Comparison of ENCODE assay signal across 7 cellular contexts in genomic region chrX:11908371-11908770, GRCh38.
A peak's percentile ranks its signal among the peaks of the same experiment; 100 is the strongest.
DNase-seq lines count a peak whose midpoint lies in the region; ATAC-seq lines count a peak whose summit lies in the region.

No MANE protein-coding gene starts in this region.

- no peaks in the 10 kb centered on the region for H3K36me3 Mint-ChIP-seq in activated CD4-positive, alpha-beta T cell treated with anti-CD3 and anti-CD28 coated beads, Interleukin-2, amount 10 ng/mL, durations not matched to agents 7 days and 5 days (ENCODE audit: low read depth)

- H3K27me3 Mint-ChIP-seq in activated CD4-positive, alpha-beta T cell treated with anti-CD3 and anti-CD28 coated beads, Interleukin-2, amount 10 ng/mL, durations not matched to agents 7 days and 5 days = peaks cover 3% of the 10 kb centered on the region

- H3K4me1 Mint-ChIP-seq in activated CD4-positive, alpha-beta T cell treated with anti-CD3 and anti-CD28 coated beads, Interleukin-2, amount 10 ng/mL, durations not matched to agents 7 days and 5 days = peaks cover 8% of the 10 kb centered on the region

- DNase-seq in GDM1 (lab: John Stamatoyannopoulos, UW) = peak; percentile 1
- peak; percentile 0 for DNase-seq in HuH-7.5 (ENCODE audit: low spot score)
- DNase-seq in activated CD4-positive, alpha-beta T cell treated with anti-CD3 and anti-CD28 coated beads, Interleukin-2, amount 10 ng/mL, durations not matched to agents 7 days and 5 days = peak; percentile 33
- peak; percentile 14 for DNase-seq in left kidney (ENCODE audit: low read depth, low spot score)
- no peak for DNase-seq in activated gamma-delta T cell (lab: John Stamatoyannopoulos, UW)
- DNase-seq in retina = no peak

- ATAC-seq in GM21360 (IDR thresholded peaks at IDR 0.05; ENCODE audit: unreplicated experiment) = peak; percentile 84

- CTCF ChIA-PET in activated CD4-positive, alpha-beta T cell treated with anti-CD3 and anti-CD28 coated beads, Interleukin-2, amount 10 ng/mL, durations not matched to agents 7 days and 5 days (lab: Charles Lee) = no interaction called here

- H3K9me3 Mint-ChIP-seq in activated CD4-positive, alpha-beta T cell treated with anti-CD3 and anti-CD28 coated beads, Interleukin-2, amount 10 ng/mL, durations not matched to agents 7 days and 5 days = peaks cover 3% of the 10 kb centered on the region

- no peak overlapping the region for H3K4me3 Mint-ChIP-seq in activated CD4-positive, alpha-beta T cell treated with anti-CD3 and anti-CD28 coated beads, Interleukin-2, amount 10 ng/mL, durations not matched to agents 7 days and 5 days

- POLR2A ChIA-PET in activated CD4-positive, alpha-beta T cell treated with anti-CD3 and anti-CD28 coated beads, Interleukin-2, amount 10 ng/mL, durations not matched to agents 7 days and 5 days (lab: Charles Lee) = no interaction called here

- no peak overlapping the region for H3K27ac Mint-ChIP-seq in activated CD4-positive, alpha-beta T cell treated with anti-CD3 and anti-CD28 coated beads, Interleukin-2, amount 10 ng/mL, durations not matched to agents 7 days and 5 days

Comparison
In these comparisons a context has a peak if more than half of its experiments do, and no peak if none do; other contexts are left out.
1. DNase-seq: peak in GDM1 (single experiment), HuH-7.5 (single experiment), activated CD4-positive, alpha-beta T cell treated with anti-CD3 and anti-CD28 coated beads, Interleukin-2, amount 10 ng/mL, durations not matched to agents 7 days and 5 days (single experiment) and left kidney (single experiment); none in activated gamma-delta T cell (single experiment) and retina (single experiment).